In the genomic region with DNA sequence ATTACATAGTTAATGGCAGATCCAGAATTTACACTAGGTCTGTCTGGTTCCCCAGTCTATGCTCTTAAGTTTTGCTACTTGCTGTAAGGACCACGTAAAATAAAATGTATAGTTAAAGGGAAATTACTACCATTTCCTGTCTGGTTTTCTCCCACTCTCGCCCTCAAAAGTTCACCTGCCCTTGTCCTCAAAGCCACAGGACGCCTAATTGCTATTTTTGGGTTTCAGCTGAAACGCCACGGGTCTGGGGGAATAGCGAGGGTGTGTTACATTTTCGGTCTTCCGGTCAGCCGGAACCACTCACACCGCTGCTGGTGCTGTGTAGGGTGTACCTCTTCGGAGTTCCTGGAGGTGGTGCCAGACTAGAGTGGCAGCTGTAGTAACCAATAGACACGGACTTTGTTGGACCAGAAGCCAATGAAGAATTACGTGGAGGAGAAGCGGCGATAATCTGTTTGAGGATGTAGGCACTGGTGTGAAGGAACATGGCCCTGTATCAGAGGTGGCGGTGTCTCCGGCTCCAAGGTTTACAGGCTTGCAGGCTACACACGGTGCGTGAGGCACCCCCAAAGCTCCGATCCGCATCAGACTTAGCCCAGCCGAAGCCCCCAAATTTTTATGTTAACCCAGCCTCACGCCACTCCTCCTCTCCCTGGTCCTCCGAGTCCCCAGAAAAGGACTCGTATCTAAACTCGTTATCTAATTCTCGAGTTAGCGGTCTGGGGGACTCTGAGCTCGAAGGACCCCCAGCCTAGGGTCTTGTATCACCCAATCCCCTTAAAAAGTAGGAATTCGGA, we compare ENCODE assay signal across 1 cellular context.
TF ChIP-seq lines count a peak whose summit lies in the region.

A gene with protein sequence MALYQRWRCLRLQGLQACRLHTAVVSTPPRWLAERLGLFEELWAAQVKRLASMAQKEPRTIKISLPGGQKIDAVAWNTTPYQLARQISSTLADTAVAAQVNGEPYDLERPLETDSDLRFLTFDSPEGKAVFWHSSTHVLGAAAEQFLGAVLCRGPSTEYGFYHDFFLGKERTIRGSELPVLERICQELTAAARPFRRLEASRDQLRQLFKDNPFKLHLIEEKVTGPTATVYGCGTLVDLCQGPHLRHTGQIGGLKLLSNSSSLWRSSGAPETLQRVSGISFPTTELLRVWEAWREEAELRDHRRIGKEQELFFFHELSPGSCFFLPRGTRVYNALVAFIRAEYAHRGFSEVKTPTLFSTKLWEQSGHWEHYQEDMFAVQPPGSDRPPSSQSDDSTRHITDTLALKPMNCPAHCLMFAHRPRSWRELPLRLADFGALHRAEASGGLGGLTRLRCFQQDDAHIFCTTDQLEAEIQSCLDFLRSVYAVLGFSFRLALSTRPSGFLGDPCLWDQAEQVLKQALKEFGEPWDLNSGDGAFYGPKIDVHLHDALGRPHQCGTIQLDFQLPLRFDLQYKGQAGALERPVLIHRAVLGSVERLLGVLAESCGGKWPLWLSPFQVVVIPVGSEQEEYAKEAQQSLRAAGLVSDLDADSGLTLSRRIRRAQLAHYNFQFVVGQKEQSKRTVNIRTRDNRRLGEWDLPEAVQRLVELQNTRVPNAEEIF (plus strand): TSS at position 454 of the 797 bp plus-strand sequence. CDS start 32 bp downstream, at position 486.

TF ChIP-seq in K562, 482 proteins besides CTCF, POLR2A, EP300 and RAD21 (continued from another document and continues in another):
- TF ChIP-seq, protein P1, sequence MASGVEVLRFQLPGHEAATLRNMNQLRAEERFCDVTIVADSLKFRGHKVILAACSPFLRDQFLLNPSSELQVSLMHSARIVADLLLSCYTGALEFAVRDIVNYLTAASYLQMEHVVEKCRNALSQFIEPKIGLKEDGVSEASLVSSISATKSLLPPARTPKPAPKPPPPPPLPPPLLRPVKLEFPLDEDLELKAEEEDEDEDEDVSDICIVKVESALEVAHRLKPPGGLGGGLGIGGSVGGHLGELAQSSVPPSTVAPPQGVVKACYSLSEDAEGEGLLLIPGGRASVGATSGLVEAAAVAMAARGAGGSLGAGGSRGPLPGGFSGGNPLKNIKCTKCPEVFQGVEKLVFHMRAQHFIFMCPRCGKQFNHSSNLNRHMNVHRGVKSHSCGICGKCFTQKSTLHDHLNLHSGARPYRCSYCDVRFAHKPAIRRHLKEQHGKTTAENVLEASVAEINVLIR (CRISPR knock-in tag; IDR thresholded peaks at IDR 0.05), result peak; percentile 60
- TF ChIP-seq ZNF561 (CRISPR knock-in tag; conservative IDR thresholded peaks at IDR 0.05), result no peak
- TF ChIP-seq CREM (IDR thresholded peaks at IDR 0.05; ENCODE audit: low read depth), result peak; percentile 90
- TF ChIP-seq, protein P2, sequence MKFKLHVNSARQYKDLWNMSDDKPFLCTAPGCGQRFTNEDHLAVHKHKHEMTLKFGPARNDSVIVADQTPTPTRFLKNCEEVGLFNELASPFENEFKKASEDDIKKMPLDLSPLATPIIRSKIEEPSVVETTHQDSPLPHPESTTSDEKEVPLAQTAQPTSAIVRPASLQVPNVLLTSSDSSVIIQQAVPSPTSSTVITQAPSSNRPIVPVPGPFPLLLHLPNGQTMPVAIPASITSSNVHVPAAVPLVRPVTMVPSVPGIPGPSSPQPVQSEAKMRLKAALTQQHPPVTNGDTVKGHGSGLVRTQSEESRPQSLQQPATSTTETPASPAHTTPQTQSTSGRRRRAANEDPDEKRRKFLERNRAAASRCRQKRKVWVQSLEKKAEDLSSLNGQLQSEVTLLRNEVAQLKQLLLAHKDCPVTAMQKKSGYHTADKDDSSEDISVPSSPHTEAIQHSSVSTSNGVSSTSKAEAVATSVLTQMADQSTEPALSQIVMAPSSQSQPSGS (CRISPR knock-in tag; IDR thresholded peaks at IDR 0.05), result no peak
- no peak for TF ChIP-seq ZNF232 (CRISPR knock-in tag; IDR thresholded peaks at IDR 0.05)
- no peak for TF ChIP-seq RBM22 (IDR thresholded peaks at IDR 0.05; ENCODE audit: low read depth, low read length, poor library complexity, severe bottlenecking)
- no peak for TF ChIP-seq ZBTB8A (IDR thresholded peaks at IDR 0.05; ENCODE audit: partially characterized antibody)
- TF ChIP-seq, protein P3, sequence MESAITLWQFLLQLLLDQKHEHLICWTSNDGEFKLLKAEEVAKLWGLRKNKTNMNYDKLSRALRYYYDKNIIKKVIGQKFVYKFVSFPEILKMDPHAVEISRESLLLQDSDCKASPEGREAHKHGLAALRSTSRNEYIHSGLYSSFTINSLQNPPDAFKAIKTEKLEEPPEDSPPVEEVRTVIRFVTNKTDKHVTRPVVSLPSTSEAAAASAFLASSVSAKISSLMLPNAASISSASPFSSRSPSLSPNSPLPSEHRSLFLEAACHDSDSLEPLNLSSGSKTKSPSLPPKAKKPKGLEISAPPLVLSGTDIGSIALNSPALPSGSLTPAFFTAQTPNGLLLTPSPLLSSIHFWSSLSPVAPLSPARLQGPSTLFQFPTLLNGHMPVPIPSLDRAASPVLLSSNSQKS (CRISPR knock-in tag; IDR thresholded peaks at IDR 0.05), result no peak
- no peak for TF ChIP-seq ZNF668 (CRISPR knock-in tag; IDR thresholded peaks at IDR 0.05)
- no peak; the same call in 1 of the 2 replicates for TF ChIP-seq STAT5A (IDR thresholded peaks at IDR 0.05; ENCODE audit: borderline replicate concordance, low read length)
- 0 out of 2 replicates have a peak, but pooled peaks have one; percentile 33 for TF ChIP-seq ZNF583 (CRISPR knock-in tag; IDR thresholded peaks at IDR 0.05)
- TF ChIP-seq SMARCA4 (IDR thresholded peaks at IDR 0.05), result 0 out of 2 replicates have a peak, but pooled peaks have one; percentile 34
- no peak for TF ChIP-seq FIP1L1 (IDR thresholded peaks at IDR 0.05; ENCODE audit: low read depth, low read length, poor library complexity, severe bottlenecking)
- TF ChIP-seq ZNF217 (CRISPR knock-in tag; IDR thresholded peaks at IDR 0.05), result no peak
- no peak for TF ChIP-seq ZNF174 (CRISPR knock-in tag; IDR thresholded peaks at IDR 0.05)
- TF ChIP-seq MEIS2 (IDR thresholded peaks at IDR 0.05; ENCODE audit: partially characterized antibody), result peak; percentile 19
- TF ChIP-seq, protein P4, sequence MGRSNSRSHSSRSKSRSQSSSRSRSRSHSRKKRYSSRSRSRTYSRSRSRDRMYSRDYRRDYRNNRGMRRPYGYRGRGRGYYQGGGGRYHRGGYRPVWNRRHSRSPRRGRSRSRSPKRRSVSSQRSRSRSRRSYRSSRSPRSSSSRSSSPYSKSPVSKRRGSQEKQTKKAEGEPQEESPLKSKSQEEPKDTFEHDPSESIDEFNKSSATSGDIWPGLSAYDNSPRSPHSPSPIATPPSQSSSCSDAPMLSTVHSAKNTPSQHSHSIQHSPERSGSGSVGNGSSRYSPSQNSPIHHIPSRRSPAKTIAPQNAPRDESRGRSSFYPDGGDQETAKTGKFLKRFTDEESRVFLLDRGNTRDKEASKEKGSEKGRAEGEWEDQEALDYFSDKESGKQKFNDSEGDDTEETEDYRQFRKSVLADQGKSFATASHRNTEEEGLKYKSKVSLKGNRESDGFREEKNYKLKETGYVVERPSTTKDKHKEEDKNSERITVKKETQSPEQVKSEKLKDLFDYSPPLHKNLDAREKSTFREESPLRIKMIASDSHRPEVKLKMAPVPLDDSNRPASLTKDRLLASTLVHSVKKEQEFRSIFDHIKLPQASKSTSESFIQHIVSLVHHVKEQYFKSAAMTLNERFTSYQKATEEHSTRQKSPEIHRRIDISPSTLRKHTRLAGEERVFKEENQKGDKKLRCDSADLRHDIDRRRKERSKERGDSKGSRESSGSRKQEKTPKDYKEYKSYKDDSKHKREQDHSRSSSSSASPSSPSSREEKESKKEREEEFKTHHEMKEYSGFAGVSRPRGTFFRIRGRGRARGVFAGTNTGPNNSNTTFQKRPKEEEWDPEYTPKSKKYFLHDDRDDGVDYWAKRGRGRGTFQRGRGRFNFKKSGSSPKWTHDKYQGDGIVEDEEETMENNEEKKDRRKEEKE (IDR thresholded peaks at IDR 0.05; ENCODE audit: borderline replicate concordance in 1 of 2, control insufficient read depth in 1 of 2, low read depth in 2 of 2, low read length in 1 of 2), result peak in 1 of 2 experiments; percentile 93; a peak in 2 of 4 replicates
- TF ChIP-seq ZBED1 (IDR thresholded peaks at IDR 0.05), result 0 out of 2 replicates have a peak, but pooled peaks have one; percentile 74
- peak; percentile 38 for TF ChIP-seq SAP30 (IDR thresholded peaks at IDR 0.05; ENCODE audit: borderline replicate concordance, insufficient read depth, low read depth, low read length, poor library complexity, severe bottlenecking)
- TF ChIP-seq, protein P5, sequence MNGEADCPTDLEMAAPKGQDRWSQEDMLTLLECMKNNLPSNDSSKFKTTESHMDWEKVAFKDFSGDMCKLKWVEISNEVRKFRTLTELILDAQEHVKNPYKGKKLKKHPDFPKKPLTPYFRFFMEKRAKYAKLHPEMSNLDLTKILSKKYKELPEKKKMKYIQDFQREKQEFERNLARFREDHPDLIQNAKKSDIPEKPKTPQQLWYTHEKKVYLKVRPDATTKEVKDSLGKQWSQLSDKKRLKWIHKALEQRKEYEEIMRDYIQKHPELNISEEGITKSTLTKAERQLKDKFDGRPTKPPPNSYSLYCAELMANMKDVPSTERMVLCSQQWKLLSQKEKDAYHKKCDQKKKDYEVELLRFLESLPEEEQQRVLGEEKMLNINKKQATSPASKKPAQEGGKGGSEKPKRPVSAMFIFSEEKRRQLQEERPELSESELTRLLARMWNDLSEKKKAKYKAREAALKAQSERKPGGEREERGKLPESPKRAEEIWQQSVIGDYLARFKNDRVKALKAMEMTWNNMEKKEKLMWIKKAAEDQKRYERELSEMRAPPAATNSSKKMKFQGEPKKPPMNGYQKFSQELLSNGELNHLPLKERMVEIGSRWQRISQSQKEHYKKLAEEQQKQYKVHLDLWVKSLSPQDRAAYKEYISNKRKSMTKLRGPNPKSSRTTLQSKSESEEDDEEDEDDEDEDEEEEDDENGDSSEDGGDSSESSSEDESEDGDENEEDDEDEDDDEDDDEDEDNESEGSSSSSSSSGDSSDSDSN (IDR thresholded peaks at IDR 0.05; ENCODE audit: borderline replicate concordance in 1 of 2, low read depth in 2 of 2, low read length in 2 of 2), result peak in 1 of 2 experiments; percentile 87; a peak in 2 of 4 replicates
- no peak for TF ChIP-seq SMARCB1 (IDR thresholded peaks at IDR 0.05; ENCODE audit: insufficient read length, low read depth)
- TF ChIP-seq ZC3H4 (CRISPR knock-in tag; IDR thresholded peaks at IDR 0.05; ENCODE audit: borderline replicate concordance), result no peak
- TF ChIP-seq HCFC1 (IDR thresholded peaks at IDR 0.05; ENCODE audit: low read depth, low read length), result peak; percentile 86
- TF ChIP-seq OTX1 (CRISPR knock-in tag; IDR thresholded peaks at IDR 0.05), result no peak
- no peak for TF ChIP-seq PHB2 (IDR thresholded peaks at IDR 0.05; ENCODE audit: low read depth)
- TF ChIP-seq SP1 (CRISPR knock-in tag; IDR thresholded peaks at IDR 0.05), result peak; percentile 89
- TF ChIP-seq SIN3A (IDR thresholded peaks at IDR 0.05; ENCODE audit: borderline replicate concordance in 2 of 2, control insufficient read depth in 1 of 2, low read depth in 2 of 2, low read length in 2 of 2), result peak in 1 of 2 experiments; percentile 40; a peak in 1 of 4 replicates
- TF ChIP-seq, protein P6, sequence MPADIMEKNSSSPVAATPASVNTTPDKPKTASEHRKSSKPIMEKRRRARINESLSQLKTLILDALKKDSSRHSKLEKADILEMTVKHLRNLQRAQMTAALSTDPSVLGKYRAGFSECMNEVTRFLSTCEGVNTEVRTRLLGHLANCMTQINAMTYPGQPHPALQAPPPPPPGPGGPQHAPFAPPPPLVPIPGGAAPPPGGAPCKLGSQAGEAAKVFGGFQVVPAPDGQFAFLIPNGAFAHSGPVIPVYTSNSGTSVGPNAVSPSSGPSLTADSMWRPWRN (IDR thresholded peaks at IDR 0.05; ENCODE audit: low read depth), result 0 out of 2 replicates have a peak, but pooled peaks have one; percentile 44
- TF ChIP-seq, protein P7, sequence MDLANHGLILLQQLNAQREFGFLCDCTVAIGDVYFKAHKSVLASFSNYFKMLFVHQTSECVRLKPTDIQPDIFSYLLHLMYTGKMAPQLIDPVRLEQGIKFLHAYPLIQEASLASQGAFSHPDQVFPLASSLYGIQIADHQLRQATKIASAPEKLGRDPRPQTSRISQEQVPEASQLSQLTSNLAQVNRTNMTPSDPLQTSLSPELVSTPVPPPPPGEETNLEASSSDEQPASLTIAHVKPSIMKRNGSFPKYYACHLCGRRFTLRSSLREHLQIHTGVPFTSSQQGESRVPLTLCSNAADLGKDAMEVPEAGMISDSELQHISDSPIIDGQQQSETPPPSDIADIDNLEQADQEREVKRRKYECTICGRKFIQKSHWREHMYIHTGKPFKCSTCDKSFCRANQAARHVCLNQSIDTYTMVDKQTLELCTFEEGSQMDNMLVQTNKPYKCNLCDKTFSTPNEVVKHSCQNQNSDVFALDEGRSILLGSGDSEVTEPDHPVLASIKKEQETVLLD (IDR thresholded peaks at IDR 0.05), result no peak
- TF ChIP-seq, protein P8, sequence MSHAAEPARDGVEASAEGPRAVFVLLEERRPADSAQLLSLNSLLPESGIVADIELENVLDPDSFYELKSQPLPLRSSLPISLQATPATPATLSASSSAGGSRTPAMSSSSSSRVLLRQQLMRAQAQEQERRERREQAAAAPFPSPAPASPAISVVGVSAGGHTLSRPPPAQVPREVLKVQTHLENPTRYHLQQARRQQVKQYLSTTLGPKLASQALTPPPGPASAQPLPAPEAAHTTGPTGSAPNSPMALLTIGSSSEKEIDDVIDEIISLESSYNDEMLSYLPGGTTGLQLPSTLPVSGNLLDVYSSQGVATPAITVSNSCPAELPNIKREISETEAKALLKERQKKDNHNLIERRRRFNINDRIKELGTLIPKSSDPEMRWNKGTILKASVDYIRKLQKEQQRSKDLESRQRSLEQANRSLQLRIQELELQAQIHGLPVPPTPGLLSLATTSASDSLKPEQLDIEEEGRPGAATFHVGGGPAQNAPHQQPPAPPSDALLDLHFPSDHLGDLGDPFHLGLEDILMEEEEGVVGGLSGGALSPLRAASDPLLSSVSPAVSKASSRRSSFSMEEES (CRISPR knock-in tag; IDR thresholded peaks at IDR 0.05), result no peak
- TF ChIP-seq FOXK2 (conservative IDR thresholded peaks at IDR 0.05 in 1 of 2, IDR thresholded peaks at IDR 0.05 in 1 of 2; ENCODE audit: low read depth in 2 of 2), result peak; percentile 89 to 95
- TF ChIP-seq, protein P9, sequence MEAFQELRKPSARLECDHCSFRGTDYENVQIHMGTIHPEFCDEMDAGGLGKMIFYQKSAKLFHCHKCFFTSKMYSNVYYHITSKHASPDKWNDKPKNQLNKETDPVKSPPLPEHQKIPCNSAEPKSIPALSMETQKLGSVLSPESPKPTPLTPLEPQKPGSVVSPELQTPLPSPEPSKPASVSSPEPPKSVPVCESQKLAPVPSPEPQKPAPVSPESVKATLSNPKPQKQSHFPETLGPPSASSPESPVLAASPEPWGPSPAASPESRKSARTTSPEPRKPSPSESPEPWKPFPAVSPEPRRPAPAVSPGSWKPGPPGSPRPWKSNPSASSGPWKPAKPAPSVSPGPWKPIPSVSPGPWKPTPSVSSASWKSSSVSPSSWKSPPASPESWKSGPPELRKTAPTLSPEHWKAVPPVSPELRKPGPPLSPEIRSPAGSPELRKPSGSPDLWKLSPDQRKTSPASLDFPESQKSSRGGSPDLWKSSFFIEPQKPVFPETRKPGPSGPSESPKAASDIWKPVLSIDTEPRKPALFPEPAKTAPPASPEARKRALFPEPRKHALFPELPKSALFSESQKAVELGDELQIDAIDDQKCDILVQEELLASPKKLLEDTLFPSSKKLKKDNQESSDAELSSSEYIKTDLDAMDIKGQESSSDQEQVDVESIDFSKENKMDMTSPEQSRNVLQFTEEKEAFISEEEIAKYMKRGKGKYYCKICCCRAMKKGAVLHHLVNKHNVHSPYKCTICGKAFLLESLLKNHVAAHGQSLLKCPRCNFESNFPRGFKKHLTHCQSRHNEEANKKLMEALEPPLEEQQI (IDR thresholded peaks at IDR 0.05), result peak; percentile 93
- TF ChIP-seq POLR2B (IDR thresholded peaks at IDR 0.05; ENCODE audit: low read depth, partially characterized antibody), result peak; percentile 89
- TF ChIP-seq L3MBTL2 (IDR thresholded peaks at IDR 0.05), result peak; percentile 85
